ENCODE assay signal across 11 cellular contexts in the genomic region with DNA sequence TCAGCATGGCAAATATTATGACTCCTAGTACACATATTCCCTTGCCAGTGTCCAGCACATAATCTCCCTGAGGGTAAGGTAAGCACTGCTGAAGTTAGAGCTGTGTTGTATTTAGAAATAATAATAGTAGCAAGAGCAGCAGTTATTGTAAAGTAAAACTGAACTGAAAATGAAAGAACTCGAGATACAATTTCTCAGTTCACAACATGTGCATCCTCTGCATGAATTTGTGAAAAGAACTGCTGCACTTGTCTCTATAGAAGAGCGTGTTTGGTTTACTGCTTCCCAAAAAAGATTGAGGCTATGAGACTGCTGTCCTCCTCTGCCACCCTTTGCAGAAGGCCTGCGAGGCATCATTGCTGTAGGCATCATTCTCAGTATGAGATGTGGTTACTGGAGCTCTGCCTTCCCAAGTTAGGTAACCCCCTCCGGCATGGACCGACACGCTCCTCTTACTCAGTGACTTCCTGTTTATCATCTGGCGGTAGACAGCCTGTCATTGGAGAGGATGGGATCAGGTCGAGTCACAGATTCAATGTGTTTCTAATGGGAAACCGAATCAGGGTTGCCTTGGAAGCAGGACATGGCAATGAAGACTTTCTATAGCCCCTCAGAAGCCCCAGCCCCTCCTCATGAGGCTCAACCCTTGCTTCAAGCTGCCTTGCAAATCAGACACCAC. TPM values are rescaled to one million over a fixed set of nuclear protein-coding genes. Genes with fewer than 3 reads are reported as not detected.
DNase-seq lines count a peak whose midpoint lies in the region; ATAC-seq and TF ChIP-seq lines count a peak whose summit lies in the region.
"Had no signal": no experiment of that assay in that cellular context is flagged by ENCODE, and none has a peak within 500 bp of the region (broad histone marks: within the 10 kb centered on the region; RNA-seq: fewer than 3 reads in every experiment).

No MANE protein-coding gene starts in this region.

- TF ChIP-seq CTCF in Loucy (conservative IDR thresholded peaks at IDR 0.05; ENCODE audit: low read length) (no peak), glutamatergic neuron (IDR thresholded peaks at IDR 0.05; ENCODE audit: partially characterized antibody, unreplicated experiment) (no peak), BE2C (IDR thresholded peaks at IDR 0.05; ENCODE audit: low read depth, low read length) (no peak)

- H3K4me1 ChIP-seq in Loucy (ENCODE audit: insufficient read depth, low read length, poor library complexity, severe bottlenecking) (peaks cover 40% of the 10 kb centered on the region), BE2C (no peaks in the 10 kb centered on the region)

- no peak overlapping the region for H3K4me3 Mint-ChIP-seq in glutamatergic neuron (ENCODE audit: unreplicated experiment)
- H3K4me3 Mint-ChIP-seq: CD4-positive, CD25-positive, alpha-beta regulatory T cell; nephron had no signal

- H3K4me1 Mint-ChIP-seq in glutamatergic neuron (ENCODE audit: low read depth, unreplicated experiment), result peaks cover 1% of the 10 kb centered on the region

- H3K36me3 ChIP-seq in Loucy (ENCODE audit: insufficient read depth, low read length) (no peaks in the 10 kb centered on the region), BE2C (no peaks in the 10 kb centered on the region)

- H2AFZ ChIP-seq in Loucy (ENCODE audit: low read length), result peak overlapping the region; percentile 28; the same call in 1 of the 2 replicates

- no peak overlapping the region for H3K4me3 ChIP-seq in Loucy (ENCODE audit: low read length, poor library complexity, severe bottlenecking)
- no peak overlapping the region for H3K4me3 ChIP-seq in BE2C (ENCODE audit: low read depth, low read length)

- H3K9me2 ChIP-seq in Loucy (replicated peaks; ENCODE audit: low read depth, low read length), result no peaks in the 10 kb centered on the region

- H3K9me3 Mint-ChIP-seq in glutamatergic neuron (ENCODE audit: unreplicated experiment), result no peaks in the 10 kb centered on the region
- H3K9me3 Mint-ChIP-seq: nephron had no signal

- H3K79me2 ChIP-seq in Loucy (ENCODE audit: insufficient read depth, low read length), result no peaks in the 10 kb centered on the region

- peak; percentile 32 for DNase-seq in Ammon's horn (ENCODE audit: low spot score)
- DNase-seq in glutamatergic neuron, result no peak
- DNase-seq in BE2C, result no peak
- DNase-seq in NCI-H1417 (lab: John Stamatoyannopoulos, UW), result no peak
- DNase-seq: CD4-positive, CD25-positive, alpha-beta regulatory T cell; NCI-H1048 had no signal

- no peak overlapping the region for H3K4me2 ChIP-seq in Loucy (ENCODE audit: low read depth, low read length, poor library complexity, severe bottlenecking)

- H3K27ac Mint-ChIP-seq in glutamatergic neuron (ENCODE audit: unreplicated experiment), result no peak overlapping the region
- H3K27ac Mint-ChIP-seq: CD4-positive, CD25-positive, alpha-beta regulatory T cell; nephron had no signal

- H3K27me3 Mint-ChIP-seq in glutamatergic neuron (ENCODE audit: unreplicated experiment), result peaks cover 4% of the 10 kb centered on the region
- H3K27me3 Mint-ChIP-seq: CD4-positive, CD25-positive, alpha-beta regulatory T cell had no signal

- no peak overlapping the region for H3K9ac ChIP-seq in Loucy (ENCODE audit: low read depth, low read length, poor library complexity, severe bottlenecking)

- H3F3A ChIP-seq in Loucy (ENCODE audit: low read depth), result no peaks in the 10 kb centered on the region

- H3K27me3 ChIP-seq in Loucy (ENCODE audit: insufficient read depth, low read length, poor library complexity, severe bottlenecking) (no peaks in the 10 kb centered on the region), BE2C (no peaks in the 10 kb centered on the region)

- H3K9me3 ChIP-seq in Loucy (ENCODE audit: insufficient read depth, low read depth, low read length), result no peaks in the 10 kb centered on the region
- no peaks in the 10 kb centered on the region for H3K9me3 ChIP-seq in BE2C

- H3K36me3 Mint-ChIP-seq in glutamatergic neuron (ENCODE audit: unreplicated experiment), result no peaks in the 10 kb centered on the region
- H3K36me3 Mint-ChIP-seq: CD4-positive, CD25-positive, alpha-beta regulatory T cell had no signal

- ATAC-seq in GM19455 (IDR thresholded peaks at IDR 0.05; ENCODE audit: unreplicated experiment) (peak; percentile 78), esophagus mucosa (peak; percentile 66), HG03159 (IDR thresholded peaks at IDR 0.05; ENCODE audit: unreplicated experiment) (no peak)

- H4K20me1 ChIP-seq in Loucy (ENCODE audit: insufficient read depth, low read length, poor library complexity, severe bottlenecking), result no peaks in the 10 kb centered on the region

RNA-seq across cellular contexts. Expression of a gene that starts 48.1 kb away (rescaled TPM):
- total RNA-seq in esophagus mucosa (13.0 TPM), glutamatergic neuron (ENCODE audit: unreplicated experiment) (9.7 TPM)
- polyA plus RNA-seq in BE2C (2012; ENCODE audit: insufficient read depth, insufficient read length, low read depth), result not detected
- polyA plus RNA-seq: CD4-positive, CD25-positive, alpha-beta regulatory T cell had no signal
